Comparison of ENCODE assay signal across 28 cellular contexts in the genomic region with DNA sequence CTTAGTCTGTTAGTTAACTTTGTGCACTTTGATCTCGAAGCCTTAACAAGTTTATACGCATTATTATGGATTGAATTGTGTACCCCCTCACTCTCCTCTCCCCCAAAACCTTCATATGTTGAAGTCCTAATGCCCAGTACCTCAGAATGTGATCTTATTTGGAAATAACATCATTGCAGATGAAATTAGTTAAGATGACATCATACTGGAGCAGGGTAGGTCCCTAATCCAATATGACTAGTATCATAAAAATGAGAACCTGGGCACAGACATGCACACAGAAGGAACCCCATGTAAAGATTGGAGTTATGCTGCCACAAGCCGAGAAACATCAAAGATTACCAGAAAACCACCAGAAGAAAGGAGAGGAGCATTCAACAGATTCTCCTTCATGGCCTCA.
"Had no signal": no experiment of that assay in that cellular context is flagged by ENCODE, and none has a peak within 500 bp of the region (broad histone marks: within the 10 kb centered on the region; RNA-seq: fewer than 3 reads in every experiment).

No MANE protein-coding gene starts in this region.

- H3K9me3 ChIP-seq: ovary, psoas muscle, spleen, suprapubic skin, testis, tibial artery, transverse colon, upper lobe of right lung, uterus had no signal

- H3K27ac ChIP-seq: neural progenitor cell, ovary, parathyroid adenoma, psoas muscle, skin epidermis, spleen, suprapubic skin, testis, tibial artery, transverse colon, upper lobe of right lung, uterus had no signal

- H3K79me2 ChIP-seq: parathyroid adenoma had no signal

- H3K4me1 ChIP-seq: psoas muscle, spleen, suprapubic skin, testis, transverse colon, upper lobe of right lung, uterus had no signal

- DNase-seq: natural killer cell; occipital lobe; ovary; posterior cingulate gyrus; psoas muscle; right cardiac atrium; spleen; stimulated activated CD4-positive, alpha-beta T cell treated with anti-CD3 and anti-CD28 coated beads, Interleukin-12 subunit alpha, Interleukin-12 subunit beta, amount 100 ng/mL, for 4 hours; stimulated activated CD4-positive, alpha-beta T cell treated with anti-CD3 and anti-CD28 coated beads, Interleukin-1b, Interleukin-23, amount 100 ng/mL, for 48 hours; stimulated activated CD4-positive, alpha-beta T cell treated with anti-CD3 and anti-CD28 coated beads, Interleukin-4, amount 100 ng/mL, for 1 hour; stimulated activated CD4-positive, alpha-beta T cell treated with anti-CD3 and anti-CD28 coated beads, Interleukin-4, amount 100 ng/mL, for 4 hours; stimulated activated CD8-positive, alpha-beta memory T cell treated with anti-CD3 and anti-CD28 coated beads, Interleukin-4, amount 100 ng/mL, for 48 hours; stimulated activated naive CD4-positive, alpha-beta T cell; stimulated activated naive CD8-positive, alpha-beta T cell treated with anti-CD3 and anti-CD28 coated beads, Interleukin-15, amount 100 ng/mL, for 72 hours; stimulated activated naive CD8-positive, alpha-beta T cell treated with anti-CD3 and anti-CD28 coated beads, Interleukin-15, Interleukin-2, amounts not matched to agents 100 U/mL and 50 U/mL, for 24 hours; substantia nigra; testis; tibial artery; transverse colon; upper lobe of right lung; uterus had no signal

- H3K4me3 ChIP-seq: neural progenitor cell, ovary, psoas muscle, skin epidermis, smooth muscle cell, spleen, suprapubic skin, testis, tibial artery, transverse colon, upper lobe of right lung, uterus had no signal

- ATAC-seq: natural killer cell; psoas muscle; right cardiac atrium; sciatic nerve; stimulated activated memory B cell treated with anti-CD40 and anti-IgM and Interleukin-4, amounts not matched to agents 10 μg/mL and 1 μg/mL and 100 μg/mL, for 72 hours; stimulated activated naive CD8-positive, alpha-beta T cell treated with anti-CD3 and anti-CD28 coated beads, Interleukin-15, amount 100 ng/mL, for 72 hours; stimulated activated naive CD8-positive, alpha-beta T cell treated with anti-CD3 and anti-CD28 coated beads, Interleukin-15, Interleukin-2, amounts not matched to agents 100 U/mL and 50 U/mL, for 24 hours; upper lobe of right lung had no signal

- H3K27me3 ChIP-seq: neural progenitor cell, ovary, spleen, suprapubic skin, testis, tibial artery, transverse colon, upper lobe of right lung, uterus had no signal

- H3K4me2 ChIP-seq: neural progenitor cell, smooth muscle cell had no signal

- H3K36me3 ChIP-seq: neural progenitor cell, ovary, spleen, suprapubic skin, tibial artery, transverse colon, upper lobe of right lung, uterus had no signal

- H3K9ac ChIP-seq: neural progenitor cell, parathyroid adenoma had no signal

- H2AFZ ChIP-seq: neural progenitor cell, parathyroid adenoma had no signal
